21 cellular contexts compared by ENCODE assay signal in the genomic region with DNA sequence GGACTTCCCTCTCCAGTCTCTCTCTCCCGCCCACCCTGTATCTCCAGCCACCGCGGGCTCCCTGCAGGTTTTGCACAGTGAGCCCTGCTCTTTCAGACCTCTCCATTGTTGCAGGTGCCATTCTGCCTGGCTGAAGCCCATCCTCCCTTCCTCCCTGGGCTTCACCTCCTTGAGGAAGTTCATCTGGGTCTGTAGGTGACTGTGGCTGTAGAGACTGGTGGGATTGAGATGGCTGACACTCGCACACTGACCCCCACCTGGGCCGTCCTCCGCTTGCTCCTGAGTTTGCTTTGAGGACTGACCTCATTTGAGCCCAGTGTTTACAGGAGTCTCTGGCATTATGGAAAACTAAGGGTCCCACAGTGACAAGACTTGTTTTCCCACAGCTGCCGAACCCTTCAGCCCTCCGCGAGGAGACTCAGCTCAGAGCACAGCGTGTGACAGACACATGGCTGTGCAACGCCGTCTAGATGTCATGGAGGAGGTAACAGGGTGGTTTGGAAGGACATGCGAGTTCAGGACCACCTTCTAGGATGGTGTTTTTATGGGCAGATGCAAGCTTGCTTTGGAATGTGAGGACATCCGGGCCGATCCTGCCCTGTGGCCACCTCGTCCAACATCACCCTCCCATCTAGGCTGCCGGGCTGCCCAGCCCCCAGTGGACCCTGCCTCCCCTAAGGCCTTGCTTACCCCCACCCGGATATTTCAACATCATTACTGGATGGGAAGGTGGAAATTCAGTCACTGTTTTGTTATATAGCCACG. TPM values are rescaled to one million over a fixed set of nuclear protein-coding genes. Genes with fewer than 3 reads are reported as not detected.
DNase-seq lines count a peak whose midpoint lies in the region; ATAC-seq, FAIRE-seq and TF ChIP-seq lines count a peak whose summit lies in the region.
"Had no signal": no experiment of that assay in that cellular context is flagged by ENCODE, and none has a peak within 500 bp of the region (broad histone marks: within the 10 kb centered on the region; RNA-seq: fewer than 3 reads in every experiment).

No MANE protein-coding gene starts in this region.

- H3K27ac ChIP-seq in HepG2 (ENCODE audit: extremely low read length, insufficient read depth, low read length) (no peak overlapping the region), right lobe of liver (no peak overlapping the region), colonic mucosa (no peak overlapping the region), neural progenitor cell (no peak overlapping the region), substantia nigra (ENCODE audit: low read depth, low read length, poor library complexity, severe bottlenecking) (no peak overlapping the region), testis (no peak overlapping the region)
- H3K27ac ChIP-seq in effector memory CD4-positive, alpha-beta T cell (ENCODE audit: insufficient read depth, low read length, poor library complexity, severe bottlenecking), result no peak overlapping the region
- H3K27ac ChIP-seq: HL-60, SJSA1 had no signal

- POLR2A ChIA-PET in HepG2 (lab: Yijun Ruan, JAX), result no interaction called here

- H3K9me3 Mint-ChIP-seq in neural progenitor cell, result no peaks in the 10 kb centered on the region

- H3K27ac Mint-ChIP-seq in neural progenitor cell, result no peak overlapping the region
- H3K27ac Mint-ChIP-seq: H9 had no signal

- H3K79me2 ChIP-seq in HepG2 (ENCODE audit: insufficient read depth, low read length) (no peaks in the 10 kb centered on the region), neural progenitor cell (ENCODE audit: low read depth) (no peaks in the 10 kb centered on the region)

- H2AFZ ChIP-seq in HepG2 (ENCODE audit: low read length) (no peak overlapping the region), neural progenitor cell (replicated peaks) (no peak overlapping the region)

- 19% methylated on average over 14 of the region's 19 CpGs for WGBS in HepG2 (ENCODE audit: low lambda C conversion rate)
- 40% methylated on average over 14 of the region's 19 CpGs for WGBS in right lobe of liver (ENCODE audit: insufficient coverage, low coverage, low lambda C conversion rate, missing lambda C conversion rate)
- 74 to 77% methylated on average over 19 of the region's 19 CpGs for WGBS in testis, 2 donors

- H3K9me3 ChIP-seq in HepG2 (ENCODE audit: low read length) (no peaks in the 10 kb centered on the region), right lobe of liver (no peaks in the 10 kb centered on the region), colonic mucosa (no peaks in the 10 kb centered on the region), neural progenitor cell (ENCODE audit: low read depth) (no peaks in the 10 kb centered on the region), testis (no peaks in the 10 kb centered on the region)
- H3K9me3 ChIP-seq in effector memory CD4-positive, alpha-beta T cell (ENCODE audit: control insufficient read depth, low read length), result no peaks in the 10 kb centered on the region
- H3K9me3 ChIP-seq: BE2C, SJSA1 had no signal

- H3K4me2 ChIP-seq in HepG2 (ENCODE audit: low read depth, low read length) (peak overlapping the region; percentile 50; the same call in 1 of the 2 replicates), neural progenitor cell (no peak overlapping the region)

- peaks cover 9% of the 10 kb centered on the region for H3K4me1 Mint-ChIP-seq in neural progenitor cell

- H3K9ac ChIP-seq in HepG2 (ENCODE audit: insufficient read depth, low read depth, low read length) (no peak overlapping the region), colonic mucosa (ENCODE audit: low read depth in 2 of 2, low read length in 2 of 2) (no peak overlapping the region), neural progenitor cell (no peak overlapping the region)

- no peak for TF ChIP-seq POLR2A in HepG2 (IDR thresholded peaks at IDR 0.05; ENCODE audit: insufficient read depth in 1 of 2, low read depth in 2 of 2, low read length in 2 of 2)
- TF ChIP-seq POLR2A in right lobe of liver (IDR thresholded peaks at IDR 0.05), result no peak
- no peak for TF ChIP-seq POLR2A in testis (IDR thresholded peaks at IDR 0.05)

- H4K20me1 ChIP-seq in HepG2 (ENCODE audit: insufficient read depth, low read length), result no peaks in the 10 kb centered on the region
- no peaks in the 10 kb centered on the region for H4K20me1 ChIP-seq in neural progenitor cell (ENCODE audit: low read depth)

- TF ChIP-seq CTCF in HepG2 (CRISPR knock-in tag; IDR thresholded peaks at IDR 0.05) (0 out of 2 replicates have a peak, but pooled peaks have one; percentile 10), right lobe of liver (IDR thresholded peaks at IDR 0.05) (no peak), colonic mucosa (IDR thresholded peaks at IDR 0.05) (no peak), neural progenitor cell (IDR thresholded peaks at IDR 0.05) (no peak), testis (IDR thresholded peaks at IDR 0.05) (no peak)

- H3K27me3 Mint-ChIP-seq in neural progenitor cell (ENCODE audit: insufficient read depth, low read depth), result no peaks in the 10 kb centered on the region

- no peaks in the 10 kb centered on the region for H3F3A ChIP-seq in neural progenitor cell (ENCODE audit: low read depth)

- CTCF ChIA-PET in HepG2 (lab: Yijun Ruan, JAX; ENCODE audit: low intra/inter-chr PET ratio, low total read pairs), result no interaction called here

- H3K36me3 ChIP-seq in HepG2 (replicated peaks in 1 of 2; ENCODE audit: control insufficient read depth in 1 of 2, insufficient read depth in 2 of 2, low read length in 2 of 2), result no peaks in the 10 kb centered on the region
- H3K36me3 ChIP-seq in right lobe of liver, result no peaks in the 10 kb centered on the region
- H3K36me3 ChIP-seq in colonic mucosa, result no peaks in the 10 kb centered on the region
- no peaks in the 10 kb centered on the region for H3K36me3 ChIP-seq in neural progenitor cell
- no peaks in the 10 kb centered on the region for H3K36me3 ChIP-seq in effector memory CD4-positive, alpha-beta T cell (ENCODE audit: control insufficient read depth, insufficient read depth, low read length)
- H3K36me3 ChIP-seq in testis (ENCODE audit: low read depth, missing control alignments), result no peaks in the 10 kb centered on the region
- H3K36me3 ChIP-seq: BE2C, SJSA1 had no signal

- FAIRE-seq in HepG2 (lab: Jason Lieb, UNC), result peak; percentile 28
- FAIRE-seq: RCC 7860 had no signal

- TF ChIP-seq EP300 in HepG2 (IDR thresholded peaks at IDR 0.05; ENCODE audit: low read depth in 2 of 2, low read length in 2 of 2) (no peak), HepG2 (CRISPR knock-in tag; IDR thresholded peaks at IDR 0.05; ENCODE audit: borderline replicate concordance) (no peak)

- intact Hi-C loops in HepG2 (cut with micrococcal nuclease; ENCODE audit: unreplicated experiment) (loop anchor here (2.0 to 10.0 kb wide), 2 partner anchors 27 to 63 kb away; a partner anchor contains a TSS), right lobe of liver (cut with DNase I) (loop anchor here in 1 of 2 donors (5.0 kb wide), 1 partner anchor 80 kb away; no protein-coding TSS in a partner anchor), colonic mucosa (cut with DNase I) (no loop called here), testis (cut with DNase I; ENCODE audit: low total_unique reads) (no loop called here)

- DNase-seq in HepG2 (ENCODE audit: low spot score), result no peak
- DNase-seq in right lobe of liver, result no peak
- DNase-seq in colonic mucosa, result peak; percentile 14
- peak; percentile 28 for DNase-seq in neural progenitor cell (ENCODE audit: low spot score)
- no peak for DNase-seq in substantia nigra (lab: John Stamatoyannopoulos, UW)
- DNase-seq in effector memory CD4-positive, alpha-beta T cell, result no peak
- DNase-seq in testis, result no peak
- DNase-seq: BE2C, H9, KBM-7, NCI-H1092 treated with DMSO at 0.1 percent for 48 hours, NCI-H1436 treated with DMSO at 0.1 percent for 48 hours, NCI-H2029 treated with DMSO at 0.1 percent for 48 hours, NCI-H226, NCI-H510A treated with DMSO at 0.1 percent for 48 hours, NCI-H748 treated with DMSO at 0.1 percent for 48 hours had no signal

- H3K27me3 ChIP-seq in HepG2 (ENCODE audit: control insufficient read depth in 1 of 2, insufficient read depth in 2 of 2, low read length in 2 of 2) (peaks cover 3 to 9% of the 10 kb centered on the region in 2 experiments; a peak in 4 of 5 replicates), right lobe of liver (no peaks in the 10 kb centered on the region), colonic mucosa (no peaks in the 10 kb centered on the region), neural progenitor cell (peaks cover 15% of the 10 kb centered on the region), testis (no peaks in the 10 kb centered on the region)
- no peaks in the 10 kb centered on the region for H3K27me3 ChIP-seq in effector memory CD4-positive, alpha-beta T cell (replicated peaks; ENCODE audit: control insufficient read depth, insufficient read depth, low read length, poor library complexity, severe bottlenecking)
- H3K27me3 ChIP-seq: BE2C, SJSA1 had no signal

- H3K4me1 ChIP-seq in HepG2 (ENCODE audit: insufficient read depth, low read length), result peaks cover 30% of the 10 kb centered on the region
- peaks cover 0 to 10% (median 2%) of the 10 kb centered on the region in 4 donors for H3K4me1 ChIP-seq in right lobe of liver
- peaks cover 12% of the 10 kb centered on the region for H3K4me1 ChIP-seq in colonic mucosa
- H3K4me1 ChIP-seq in neural progenitor cell, result peaks cover 6% of the 10 kb centered on the region
- H3K4me1 ChIP-seq in effector memory CD4-positive, alpha-beta T cell (ENCODE audit: control insufficient read depth, insufficient read depth, low read length, poor library complexity, severe bottlenecking), result peaks cover 17% of the 10 kb centered on the region
- H3K4me1 ChIP-seq in testis, result peaks cover 26% of the 10 kb centered on the region
- H3K4me1 ChIP-seq: BE2C had no signal

- ATAC-seq in HepG2 (peak; percentile 28), right lobe of liver (no peak)

- no peak for TF ChIP-seq RAD21 in HepG2 (CRISPR knock-in tag; IDR thresholded peaks at IDR 0.05)

- H3K4me3 ChIP-seq in HepG2 (replicated peaks in 1 of 3; ENCODE audit: insufficient read depth in 1 of 3, low read depth in 2 of 3, low read length in 3 of 3) (no peak overlapping the region), right lobe of liver (no peak overlapping the region), colonic mucosa (no peak overlapping the region), neural progenitor cell (no peak overlapping the region), testis (no peak overlapping the region)
- no peak overlapping the region for H3K4me3 ChIP-seq in effector memory CD4-positive, alpha-beta T cell (ENCODE audit: insufficient read depth, low read depth, low read length, poor library complexity, severe bottlenecking)
- H3K4me3 ChIP-seq: SJSA1 had no signal

- BruUV-seq in HepG2 (replicated peaks; lab: Mats Ljungman, UMichigan), result no TSS peak

- H3K4me3 Mint-ChIP-seq in neural progenitor cell, result no peak overlapping the region
- H3K4me3 Mint-ChIP-seq: H9 had no signal

- in situ Hi-C loops in HepG2 (cut with HindIII; ENCODE audit: extremely low pct_ligation_motif_present, low pct_unique_long_range_greater_than_20kb), result loop anchor here (5.0 kb wide), 1 partner anchor 80 kb away; no protein-coding TSS in a partner anchor

- H3K36me3 Mint-ChIP-seq in neural progenitor cell, result no peaks in the 10 kb centered on the region

RNA-seq across cellular contexts. Expression of a gene that starts 9.3 kb away (rescaled TPM):
- total RNA-seq in HepG2 (2016; rRNA removed; fragmentation: Illumina TruSeq; extraction: Trizol) (not detected in 2 replicates), right lobe of liver (1 to 10 TPM in 4 of 6 experiments, under 1 TPM in 1, not detected in 1; 0.78 to 3.9 (median 2.2) TPM), colonic mucosa (1 to 10 TPM; 3.9 to 6.0 TPM), neural progenitor cell (ENCODE audit: low replicate concordance) (not detected in 2 replicates), testis (10 to 100 TPM; 13.1 to 20.7 TPM)
- not detected in 2 replicates for total RNA-seq in HepG2 (2016; cell fraction: cytosol; rRNA removed; fragmentation: Illumina TruSeq; extraction: Trizol; ENCODE audit: low read depth)
- total RNA-seq in HepG2 (2016; cell fraction: insoluble cytoplasmic fraction; rRNA removed; fragmentation: Illumina TruSeq; extraction: Trizol), result not detected in 2 replicates
- not detected in 2 replicates for total RNA-seq in HepG2 (2016; cell fraction: membrane; rRNA removed; fragmentation: Illumina TruSeq; extraction: Trizol)
- not detected in 2 replicates for total RNA-seq in HepG2 (2016; cell fraction: nucleus; rRNA removed; fragmentation: Illumina TruSeq; extraction: Trizol)
- polyA plus RNA-seq in HepG2 (2011; rRNA removed) (not detected in 2 replicates), testis (ENCODE audit: insufficient read depth, low read depth, low replicate concordance) (47.0 TPM)
- not detected in 2 replicates for polyA plus RNA-seq in HepG2 (2011; cell fraction: cytosol; rRNA removed)
- polyA plus RNA-seq in HepG2 (2011; cell fraction: nucleus; rRNA removed), result not detected in 2 replicates
- not detected in 2 replicates for polyA plus RNA-seq in HepG2 (2012)
- not detected in 2 replicates for polyA plus RNA-seq in HepG2 (2016; cell fraction: cytosol; fragmentation: Illumina TruSeq; extraction: Trizol; ENCODE audit: low read depth)
- polyA plus RNA-seq in HepG2 (2016; cell fraction: insoluble cytoplasmic fraction; fragmentation: Illumina TruSeq; extraction: Trizol; ENCODE audit: low read depth), result not detected in 2 replicates
- not detected in 2 replicates for polyA plus RNA-seq in HepG2 (2016; cell fraction: membrane; fragmentation: Illumina TruSeq; extraction: Trizol; ENCODE audit: low read depth)
- polyA plus RNA-seq in HepG2 (2016; cell fraction: nucleus; fragmentation: Illumina TruSeq; extraction: Trizol; ENCODE audit: insufficient read depth, low read depth), result not detected in 2 replicates
- polyA minus RNA-seq in HepG2 (2011; rRNA and poly(A)+ RNA removed; ENCODE audit: low replicate concordance), result not detected in 2 replicates
- not detected in 2 replicates for polyA minus RNA-seq in HepG2 (2011; cell fraction: cytosol; rRNA and poly(A)+ RNA removed)
- not detected in 2 replicates for polyA minus RNA-seq in HepG2 (2011; cell fraction: nucleus; rRNA and poly(A)+ RNA removed)
- total RNA-seq: A673, HT-29, SJSA1 had no signal

Comparison
In these comparisons a context has a peak if more than half of its experiments do, and no peak if none do; other contexts are left out.
1. DNase-seq: peak in colonic mucosa (single experiment) and neural progenitor cell (single experiment); none in HepG2 (single experiment), right lobe of liver (0 of 3), substantia nigra (0 of 49), effector memory CD4-positive, alpha-beta T cell (0 of 3) and testis (single experiment).